Comparison of ENCODE assay signal across 14 cellular contexts in genomic region chr5:167244583-167244982, GRCh38.
DNase-seq lines count a peak whose midpoint lies in the region; ATAC-seq and TF ChIP-seq lines count a peak whose summit lies in the region.
"Had no signal": no experiment of that assay in that cellular context is flagged by ENCODE, and none has a peak within 500 bp of the region (broad histone marks: within the 10 kb centered on the region; RNA-seq: fewer than 3 reads in every experiment).

No MANE protein-coding gene starts in this region.

- no peak for ATAC-seq in GM18909 (IDR thresholded peaks at IDR 0.05; ENCODE audit: poor library complexity, unreplicated experiment)

- DNase-seq in ELF-1 (ENCODE audit: low read depth, low spot score) (peak; percentile 54), NCI-H69 (lab: John Stamatoyannopoulos, UW) (peak; percentile 48), choroid plexus epithelial cell (ENCODE audit: low read depth) (peak; percentile 26), nephron progenitor cell (peak; percentile 32), UCSD-AML1 (lab: John Stamatoyannopoulos, UW; ENCODE audit: unreplicated experiment) (no peak), NCI-H146 treated with DMSO at 0.1 percent for 48 hours (lab: John Stamatoyannopoulos, UW; ENCODE audit: unreplicated experiment) (no peak)
- DNase-seq in stimulated activated CD4-positive, alpha-beta T cell treated with anti-CD3 and anti-CD28 coated beads, Interleukin-2, amount 100 ng/mL, for 24 hours = no peak
- DNase-seq: activated CD4-positive, CD25-positive, alpha-beta regulatory T cell treated with anti-CD3 and anti-CD28 coated beads, Interleukin-2, amount 50 U/mL, for 72 hours; activated gamma-delta T cell treated with Interleukin-2 at 50 U/mL for 16 hours; DMS153; effector CD4-positive, alpha-beta T cell; NCI-H1092; stimulated activated naive CD4-positive, alpha-beta T cell treated with Interleukin-2 at 50 U/mL for 16 hours had no signal

- peak; percentile 47 for TF ChIP-seq CTCF in choroid plexus epithelial cell (conservative IDR thresholded peaks at IDR 0.05; ENCODE audit: low read depth, low read length)
- TF ChIP-seq CTCF in nephron progenitor cell (IDR thresholded peaks at IDR 0.05) = peak; percentile 43

- H3K4me1 Mint-ChIP-seq in nephron progenitor cell = peaks cover 15% of the 10 kb centered on the region

- H3K27ac Mint-ChIP-seq in nephron progenitor cell = no peak overlapping the region

- no peaks in the 10 kb centered on the region for H3K36me3 Mint-ChIP-seq in nephron progenitor cell (ENCODE audit: low read depth)

- H3K27me3 Mint-ChIP-seq in nephron progenitor cell (ENCODE audit: low read depth, poor library complexity) = no peaks in the 10 kb centered on the region

- H3K4me3 ChIP-seq in choroid plexus epithelial cell (ENCODE audit: low read depth, low read length) = no peak overlapping the region

- H3K9me3 Mint-ChIP-seq in nephron progenitor cell = no peaks in the 10 kb centered on the region

- H3K4me3 Mint-ChIP-seq in nephron progenitor cell = no peak overlapping the region

Comparison
In these comparisons a context has a peak if more than half of its experiments do, and no peak if none do; other contexts are left out.
1. DNase-seq: peak in ELF-1 (single experiment), NCI-H69 (single experiment), choroid plexus epithelial cell (single experiment) and nephron progenitor cell (single experiment); none in UCSD-AML1 (single experiment), NCI-H146 treated with DMSO at 0.1 percent for 48 hours (single experiment) and stimulated activated CD4-positive, alpha-beta T cell treated with anti-CD3 and anti-CD28 coated beads, Interleukin-2, amount 100 ng/mL, for 24 hours (0 of 2).